In genomic region chr4:84932462-84932861, GRCh38 we compare ENCODE assay signal across 23 cellular contexts.
"Had no signal": no experiment of that assay in that cellular context is flagged by ENCODE, and none has a peak within 500 bp of the region (broad histone marks: within the 10 kb centered on the region; RNA-seq: fewer than 3 reads in every experiment).

No MANE protein-coding gene starts in this region.

- DNase-seq: activated CD8-positive, alpha-beta memory T cell treated with anti-CD3 and anti-CD28 coated beads for 24 hours; activated CD8-positive, alpha-beta memory T cell treated with anti-CD3 and anti-CD28 coated beads, Interleukin-2, amount 50 U/mL, for 4 hours; activated naive CD4-positive, alpha-beta T cell; activated naive CD8-positive, alpha-beta T cell treated with anti-CD3 and anti-CD28 coated beads for 36 hours; activated T-cell treated with anti-CD3 and anti-CD28 coated beads, Interleukin-2, amount 50 U/mL, for 24 hours; esophagus squamous epithelium; heart left ventricle; left cardiac atrium; nucleus accumbens; right lobe of liver; stimulated activated CD4-positive, alpha-beta T cell treated with anti-CD3 and anti-CD28 coated beads, Interleukin-2, amount 100 ng/mL, for 24 hours; stomach; uterus had no signal

- H3K27me3 ChIP-seq: esophagus squamous epithelium, gastroesophageal sphincter, heart left ventricle, right lobe of liver, stomach, suprapubic skin, tibial nerve, uterus had no signal

- H3K4me3 Mint-ChIP-seq: activated naive CD8-positive, alpha-beta T cell treated with anti-CD3 and anti-CD28 coated beads for 36 hours; activated T-cell treated with anti-CD3 and anti-CD28 coated beads, Interleukin-2, amount 50 U/mL, for 24 hours; activated T-helper 17 cell treated with anti-CD3 and anti-CD28 coated beads, Interleukin-2, amount 50 U/mL, for 72 hours; memory B cell; nephron; stimulated activated effector memory CD8-positive, alpha-beta T cell treated with anti-CD3 and anti-CD28 coated beads, Interleukin-12 subunit alpha, Interleukin-12 subunit beta, amount 100 ng/mL, for 72 hours; T-helper 2 cell treated with Interferon-gamma antibody and Interleukin-4, amounts not matched to agents 5 μg/mL and 100 μg/mL, for 36 hours had no signal

- H3K9me3 ChIP-seq: esophagus squamous epithelium, gastroesophageal sphincter, heart left ventricle, right lobe of liver, stomach, suprapubic skin, tibial nerve, uterus had no signal

- ATAC-seq: activated T-helper 17 cell treated with anti-CD3 and anti-CD28 coated beads, Interleukin-2, amount 50 U/mL, for 72 hours; gastroesophageal sphincter; heart left ventricle; left cardiac atrium; stimulated activated effector memory CD8-positive, alpha-beta T cell treated with anti-CD3 and anti-CD28 coated beads, Interleukin-12 subunit alpha, Interleukin-12 subunit beta, amount 100 ng/mL, for 72 hours had no signal

- H3K27me3 Mint-ChIP-seq: activated naive CD8-positive, alpha-beta T cell treated with anti-CD3 and anti-CD28 coated beads for 36 hours; activated T-helper 17 cell treated with anti-CD3 and anti-CD28 coated beads, Interleukin-2, amount 50 U/mL, for 72 hours had no signal

- H3K36me3 Mint-ChIP-seq: activated naive CD8-positive, alpha-beta T cell treated with anti-CD3 and anti-CD28 coated beads for 36 hours; memory B cell; stimulated activated effector memory CD8-positive, alpha-beta T cell treated with anti-CD3 and anti-CD28 coated beads, Interleukin-12 subunit alpha, Interleukin-12 subunit beta, amount 100 ng/mL, for 72 hours had no signal

- H3K27ac ChIP-seq: coronary artery, gastroesophageal sphincter, heart left ventricle, right lobe of liver, skin epidermis, stomach, suprapubic skin, tibial nerve, uterus had no signal

- H3K27ac Mint-ChIP-seq: activated naive CD8-positive, alpha-beta T cell treated with anti-CD3 and anti-CD28 coated beads for 36 hours; activated T-cell treated with anti-CD3 and anti-CD28 coated beads, Interleukin-2, amount 50 U/mL, for 24 hours; activated T-helper 17 cell treated with anti-CD3 and anti-CD28 coated beads, Interleukin-2, amount 50 U/mL, for 72 hours; memory B cell; nephron; stimulated activated effector memory CD8-positive, alpha-beta T cell treated with anti-CD3 and anti-CD28 coated beads, Interleukin-12 subunit alpha, Interleukin-12 subunit beta, amount 100 ng/mL, for 72 hours; T-helper 2 cell treated with Interferon-gamma antibody and Interleukin-4, amounts not matched to agents 5 μg/mL and 100 μg/mL, for 36 hours had no signal

- H3K4me1 Mint-ChIP-seq: activated naive CD8-positive, alpha-beta T cell treated with anti-CD3 and anti-CD28 coated beads for 36 hours; activated T-helper 17 cell treated with anti-CD3 and anti-CD28 coated beads, Interleukin-2, amount 50 U/mL, for 72 hours; memory B cell; nephron; stimulated activated effector memory CD8-positive, alpha-beta T cell treated with anti-CD3 and anti-CD28 coated beads, Interleukin-12 subunit alpha, Interleukin-12 subunit beta, amount 100 ng/mL, for 72 hours had no signal

- H3K9me3 Mint-ChIP-seq: activated T-helper 17 cell treated with anti-CD3 and anti-CD28 coated beads, Interleukin-2, amount 50 U/mL, for 72 hours; memory B cell had no signal

- H3K36me3 ChIP-seq: right lobe of liver, uterus had no signal

- H3K4me1 ChIP-seq: uterus had no signal

- H3K4me3 ChIP-seq: coronary artery, esophagus squamous epithelium, gastroesophageal sphincter, heart left ventricle, right lobe of liver, skin epidermis, stomach, suprapubic skin, tibial nerve, uterus had no signal
